Comparison of ENCODE assay signal across 10 cellular contexts in the genomic region with DNA sequence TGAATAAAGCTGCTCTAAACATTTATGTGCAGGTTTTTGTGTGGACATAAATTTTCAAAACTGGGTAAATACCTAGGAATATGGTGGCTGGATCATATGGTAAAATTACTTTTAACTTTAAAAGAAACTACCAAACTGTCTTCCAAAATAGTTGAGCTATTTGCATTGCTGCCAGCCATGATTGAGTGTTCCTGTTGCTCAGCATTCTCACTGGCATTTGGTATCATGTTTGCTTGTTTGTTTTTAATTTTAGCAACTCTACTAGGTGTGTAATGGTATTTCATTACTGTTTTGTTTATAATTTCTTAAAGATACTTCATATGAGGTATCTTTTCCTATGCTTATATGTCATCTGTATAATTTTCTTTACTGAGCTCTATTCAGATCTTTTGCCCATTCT.
"Had no signal": no experiment of that assay in that cellular context is flagged by ENCODE, and none has a peak within 500 bp of the region (broad histone marks: within the 10 kb centered on the region; RNA-seq: fewer than 3 reads in every experiment).

No MANE protein-coding gene starts in this region.

- DNase-seq: GM23248, GOT3, H7, H9, HCEC 1CT, HFFc6 had no signal

- H3K27ac ChIP-seq: GM23248 had no signal

- H3K4me3 Mint-ChIP-seq: GM23338, H9, HFFc6 had no signal

- ATAC-seq: GM23338, HCT116 had no signal

- H3K4me1 Mint-ChIP-seq: GM23338, H9 had no signal

- H3K4me3 ChIP-seq: GM23248, GM23338, HAP-1 had no signal

- H3K4me1 ChIP-seq: HAP-1 had no signal

- H3K9me3 ChIP-seq: HAP-1 had no signal

- H3K27ac Mint-ChIP-seq: GM23338, H9, HFFc6 had no signal

- H3K9me3 Mint-ChIP-seq: GM23338, H9, HFFc6 had no signal

- H3K36me3 ChIP-seq: HAP-1 had no signal

- FAIRE-seq: H1 had no signal
